ENCODE assay signal across 8 cellular contexts in genomic region chr13:30422056-30422914, GRCh38. TPM values are rescaled to one million over a fixed set of nuclear protein-coding genes. Genes with fewer than 3 reads are reported as not detected.
DNase-seq lines count a peak whose midpoint lies in the region; ATAC-seq, FAIRE-seq and TF ChIP-seq lines count a peak whose summit lies in the region.

TSS of gene UBE2L5 (plus strand) at chr13:30422493. CDS start at chr13:30427991, 5,498 bp downstream.

- TF ChIP-seq POLR2A in GM12878 (IDR thresholded peaks at IDR 0.05; ENCODE audit: low read depth, low read length): peak; percentile 75

- DNase-seq in EH (ENCODE audit: low read depth) (peak; percentile 83), LoVo (ENCODE audit: low spot score) (peak; percentile 76), T-helper 2 cell (peak; percentile 55 to 77 (median 61)), GM12878 (ENCODE audit: low read depth, low spot score) (no peak), iPS DF 6.9 (ENCODE audit: low read depth, low spot score) (no peak), retinal pigment epithelial cell (ENCODE audit: low read depth) (peak; percentile 55), GM19240 (ENCODE audit: insufficient read length, low spot score) (no peak)

- H3K27me3 ChIP-seq in GM12878 (replicated peaks in 1 of 2; ENCODE audit: control insufficient read depth in 2 of 2, insufficient read depth in 2 of 2, low read length in 1 of 2) (no peaks in the 10 kb centered on the region), iPS DF 6.9 (ENCODE audit: control insufficient read depth, insufficient read depth, low read length) (no peaks in the 10 kb centered on the region)

- 1% methylated on average over 22 of the region's 57 CpGs for WGBS in GM12878 (ENCODE audit: insufficient coverage, insufficient replicate concordance, low lambda C conversion rate, missing lambda C conversion rate)
- no CpG with 5 or more reads among the region's 57 CpGs for WGBS in iPS DF 6.9 (ENCODE audit: insufficient coverage, insufficient read length)

- TF ChIP-seq RAD21 in GM12878 (IDR thresholded peaks at IDR 0.05; ENCODE audit: insufficient read depth, low read depth, low read length): no peak

- H3K4me1 ChIP-seq in GM12878 (ENCODE audit: control insufficient read depth, insufficient read depth, low read length) (peaks cover 2% of the 10 kb centered on the region; the same call in 1 of the 2 replicates), iPS DF 6.9 (ENCODE audit: control insufficient read depth, insufficient read depth, low read length) (no peaks in the 10 kb centered on the region)

- H3K9ac ChIP-seq in GM12878 (ENCODE audit: control insufficient read depth, insufficient read depth, low read length): peak within 1 kb of the TSS; percentile 58

- H3K27ac ChIP-seq in GM12878 (ENCODE audit: control insufficient read depth, insufficient read depth) (peak within 1 kb of the TSS; percentile 50), iPS DF 6.9 (ENCODE audit: low read length) (no peak within 1 kb of the TSS)

- in situ Hi-C loops in GM12878 (cut with MboI): no loop called here

- H3K9me3 ChIP-seq in GM12878 (replicated peaks; ENCODE audit: control insufficient read depth, insufficient read depth, low read length) (no peaks in the 10 kb centered on the region), iPS DF 6.9 (ENCODE audit: control insufficient read depth, insufficient read depth, low read length) (no peaks in the 10 kb centered on the region)

- H3K36me3 ChIP-seq in GM12878 (ENCODE audit: control insufficient read depth in 2 of 2, insufficient read depth in 2 of 2, low read length in 1 of 2): no peaks in the 10 kb centered on the region
- no peaks in the 10 kb centered on the region for H3K36me3 ChIP-seq in iPS DF 6.9 (ENCODE audit: control insufficient read depth, insufficient read depth, low read length)

- no peaks in the 10 kb centered on the region for H4K20me1 ChIP-seq in GM12878 (ENCODE audit: control insufficient read depth, insufficient read depth)

- no peak for TF ChIP-seq CTCF in GM12878 (IDR thresholded peaks at IDR 0.05 in 2 of 3, conservative IDR thresholded peaks at IDR 0.05 in 1 of 3; ENCODE audit: control insufficient read depth in 2 of 3, extremely low read depth in 1 of 3, insufficient read depth in 1 of 3, low read depth in 3 of 3, low read length in 3 of 3)
- no peak for TF ChIP-seq CTCF in retinal pigment epithelial cell (conservative IDR thresholded peaks at IDR 0.05; ENCODE audit: low read depth, low read length)

- no peaks in the 10 kb centered on the region for H3K79me2 ChIP-seq in GM12878 (ENCODE audit: control insufficient read depth, insufficient read depth, low read length)

- POLR2A ChIA-PET in GM12878 (lab: Charles Lee): interaction anchor here (0.6 to 1.7 kb wide), 12 partner anchors 8 to 51 kb away, joined by 3 to 12 read pairs (median 4); partner anchors contain the start of gene HMGB1

- H3K4me2 ChIP-seq in GM12878 (ENCODE audit: control insufficient read depth, insufficient read depth): peak within 1 kb of the TSS; percentile 95

- no peak for FAIRE-seq in GM12878 (lab: Jason Lieb, UNC)

- CTCF ChIA-PET in GM12878 (lab: Yijun Ruan, JAX): interaction anchor here (0.9 kb wide), 1 partner anchor 15 kb away, joined by 3 read pairs; no protein-coding TSS in a partner anchor

- H3K4me3 ChIP-seq in GM12878: peak within 1 kb of the TSS; percentile 82
- peak within 1 kb of the TSS; percentile 69; the same call in 1 of the 2 replicates for H3K4me3 ChIP-seq in iPS DF 6.9 (ENCODE audit: low read length)
- peak within 1 kb of the TSS; percentile 68 for H3K4me3 ChIP-seq in retinal pigment epithelial cell (ENCODE audit: low read length)

- no peak for TF ChIP-seq EP300 in GM12878 (IDR thresholded peaks at IDR 0.05; ENCODE audit: borderline replicate concordance in 1 of 2, control insufficient read depth in 1 of 2, low read depth in 2 of 2, low read length in 2 of 2)

- intact Hi-C loops in GM12878 (cut with micrococcal nuclease; ENCODE audit: unreplicated experiment): loop anchor here (2.0 kb wide), 1 partner anchor 19 kb away; no protein-coding TSS in a partner anchor

- TSS peak; percentile 92 for BruUV-seq in GM12878 (replicated peaks; lab: Mats Ljungman, UMichigan)

- ATAC-seq in GM21576 (IDR thresholded peaks at IDR 0.05; ENCODE audit: unreplicated experiment): peak; percentile 50
- peak; percentile 95 for ATAC-seq in GM12878

- peak within 1 kb of the TSS; percentile 71 for H2AFZ ChIP-seq in GM12878 (ENCODE audit: control insufficient read depth, low read depth, low read length)

- RAD21 ChIA-PET in GM12878 (lab: Charles Lee; ENCODE audit: unreplicated experiment): interaction anchor here (0.8 to 2.2 kb wide), 12 partner anchors 9 to 290 kb away, joined by 3 to 31 read pairs (median 6); no protein-coding TSS in a partner anchor

- SMC1A ChIA-PET in GM12878 (lab: Charles Lee; ENCODE audit: uncharacterized antibody, unreplicated experiment): interaction anchor here (0.8 to 1.1 kb wide), 6 partner anchors 9 to 48 kb away, joined by 3 to 5 read pairs (median 4); no protein-coding TSS in a partner anchor

TF ChIP-seq in GM12878, 131 proteins besides CTCF, POLR2A, EP300 and RAD21 (continues in another document):
- TF ChIP-seq SUPT20H (IDR thresholded peaks at IDR 0.05; ENCODE audit: borderline replicate concordance, control insufficient read depth, low read depth, low read length): no peak
- TF ChIP-seq CHD4 (IDR thresholded peaks at IDR 0.05): no peak
- TF ChIP-seq MXI1 (IDR thresholded peaks at IDR 0.05; ENCODE audit: low read depth, low read length): no peak
- TF ChIP-seq ZNF207 (IDR thresholded peaks at IDR 0.05; ENCODE audit: borderline replicate concordance): no peak
- no peak for TF ChIP-seq LARP7 (IDR thresholded peaks at IDR 0.05)
- no peak for TF ChIP-seq GABPA (IDR thresholded peaks at IDR 0.05; ENCODE audit: low read depth)
- no peak for TF ChIP-seq PML (IDR thresholded peaks at IDR 0.05; ENCODE audit: low read length)
- TF ChIP-seq ZNF24 (IDR thresholded peaks at IDR 0.05): no peak
- no peak for TF ChIP-seq FOXM1 (IDR thresholded peaks at IDR 0.05; ENCODE audit: low read depth, low read length)
- TF ChIP-seq SIX5 (IDR thresholded peaks at IDR 0.05; ENCODE audit: low read depth, low read length, severe bottlenecking): no peak
- no peak for TF ChIP-seq SIN3A (IDR thresholded peaks at IDR 0.05; ENCODE audit: low read depth, low read length)
- no peak for TF ChIP-seq HSF1 (IDR thresholded peaks at IDR 0.05; ENCODE audit: low read depth, low read length)
- TF ChIP-seq ATF7 (IDR thresholded peaks at IDR 0.05; ENCODE audit: low read depth): no peak
- no peak for TF ChIP-seq CHD1 (IDR thresholded peaks at IDR 0.05; ENCODE audit: low read depth, low read length)
- TF ChIP-seq ZBED1 (IDR thresholded peaks at IDR 0.05; ENCODE audit: borderline replicate concordance): no peak
- TF ChIP-seq TBL1XR1 (IDR thresholded peaks at IDR 0.05; ENCODE audit: low read depth, low read length): no peak

RNA-seq across cellular contexts. Expression of gene UBE2L5, which starts in this region (rescaled TPM):
- total RNA-seq in GM12878 (2013; cell fraction: nucleolus; rRNA removed): 0.78 TPM in 1 of 2 replicates, not detected in the other
- total RNA-seq in GM12878 (2014; rRNA removed) (0.06 and 0.11 TPM in 2 replicates), GM12878 (2014; rRNA removed; fragmentation: Illumina TruSeq; extraction: Trizol) (not detected in 2 replicates), GM12878 (2021) (not detected in 2 replicates)
- 1.0 TPM for polyA plus RNA-seq in GM12878 (2011; ENCODE audit: low read depth)
- polyA plus RNA-seq in GM12878 (2011; rRNA removed) (0.22 and 0.32 TPM in 2 replicates), GM12878 (2014; fragmentation: Illumina TruSeq; extraction: Trizol) (0.29 TPM in 1 of 2 replicates, not detected in the other), GM12878 (2014; fragmentation: Nextera tagmentation; extraction: Ambion mirVana) (under 1 TPM; 0.03 to 0.11 TPM), GM12878 (2014; rRNA removed) (1.1 TPM in 1 of 2 replicates, not detected in the other), GM12878 (2016; fragmentation: Nextera tagmentation; extraction: Ambion mirVana) (under 1 TPM; 0.17 to 0.21 TPM)
- not detected in 2 replicates for polyA plus RNA-seq in GM12878 (2011; cell fraction: cytosol; rRNA removed)
- 0.13 TPM in 1 of 2 replicates, not detected in the other for polyA plus RNA-seq in GM12878 (2011; cell fraction: nucleus; rRNA removed)
- 0.13 and 0.34 TPM in 2 replicates for polyA plus RNA-seq in GM12878 (2012)
- not detected in 2 replicates for polyA minus RNA-seq in GM12878 (2011; rRNA and poly(A)+ RNA removed)
- not detected in 2 replicates for polyA minus RNA-seq in GM12878 (2011; cell fraction: cytosol; rRNA and poly(A)+ RNA removed)
- not detected in 2 replicates for polyA minus RNA-seq in GM12878 (2011; cell fraction: nucleus; rRNA and poly(A)+ RNA removed)

Comparison
In these comparisons a context has a peak if more than half of its experiments do, and no peak if none do; other contexts are left out.
1. DNase-seq: peak in EH (single experiment), LoVo (single experiment), T-helper 2 cell (5 of 5) and retinal pigment epithelial cell (single experiment); none in GM12878 (single experiment), iPS DF 6.9 (single experiment) and GM19240 (single experiment).
2. Peak in every context shown above with its lines, with median percentiles within 50 percentile points of each other: H3K4me3 ChIP-seq.